1 cellular context compared by ENCODE assay signal in genomic region chr16:68839831-68840230, GRCh38.
TF ChIP-seq lines count a peak whose summit lies in the region.

No MANE protein-coding gene starts in this region.

TF ChIP-seq in GM23338, 12 proteins besides CTCF, POLR2A, EP300 and RAD21 (continued from another document):
- no peak for TF ChIP-seq ZNF462 (CRISPR knock-in tag; IDR thresholded peaks at IDR 0.05)
